3 cellular contexts compared by ENCODE assay signal in the genomic region with DNA sequence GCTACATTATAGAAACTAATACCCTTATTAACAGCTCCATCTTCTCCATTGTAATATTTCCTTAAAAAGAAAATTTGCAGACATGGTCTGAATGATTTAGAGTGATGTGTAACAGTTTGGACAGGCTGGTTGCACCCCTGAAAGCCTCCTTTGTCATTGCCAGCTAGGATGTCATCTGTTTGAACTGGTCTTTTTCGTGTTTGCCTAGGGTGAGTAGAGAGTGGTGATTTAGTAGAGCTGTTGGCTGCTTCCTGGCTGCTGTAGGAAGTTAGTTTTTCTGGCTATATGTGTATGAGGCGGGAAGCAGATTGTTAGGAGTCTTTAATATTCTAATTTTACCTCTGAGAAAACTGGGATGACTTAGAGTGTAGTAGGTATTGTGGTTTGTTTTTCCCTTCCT.
TF ChIP-seq lines count a peak whose summit lies in the region.

No MANE protein-coding gene starts in this region.

TF ChIP-seq in GM23338, 12 proteins besides CTCF, POLR2A, EP300 and RAD21 (continues in another document):
- TF ChIP-seq CREB1 (CRISPR knock-in tag; IDR thresholded peaks at IDR 0.05; ENCODE audit: low read depth) (no peak), JUNB (IDR thresholded peaks at IDR 0.05; ENCODE audit: unreplicated experiment) (no peak), STAT1 (IDR thresholded peaks at IDR 0.05; ENCODE audit: unreplicated experiment) (no peak), ZNF331 (CRISPR knock-in tag; IDR thresholded peaks at IDR 0.05; ENCODE audit: low read depth) (no peak), POLR2AphosphoS5 (IDR thresholded peaks at IDR 0.05; ENCODE audit: low read depth) (no peak)
- TF ChIP-seq, protein P1, sequence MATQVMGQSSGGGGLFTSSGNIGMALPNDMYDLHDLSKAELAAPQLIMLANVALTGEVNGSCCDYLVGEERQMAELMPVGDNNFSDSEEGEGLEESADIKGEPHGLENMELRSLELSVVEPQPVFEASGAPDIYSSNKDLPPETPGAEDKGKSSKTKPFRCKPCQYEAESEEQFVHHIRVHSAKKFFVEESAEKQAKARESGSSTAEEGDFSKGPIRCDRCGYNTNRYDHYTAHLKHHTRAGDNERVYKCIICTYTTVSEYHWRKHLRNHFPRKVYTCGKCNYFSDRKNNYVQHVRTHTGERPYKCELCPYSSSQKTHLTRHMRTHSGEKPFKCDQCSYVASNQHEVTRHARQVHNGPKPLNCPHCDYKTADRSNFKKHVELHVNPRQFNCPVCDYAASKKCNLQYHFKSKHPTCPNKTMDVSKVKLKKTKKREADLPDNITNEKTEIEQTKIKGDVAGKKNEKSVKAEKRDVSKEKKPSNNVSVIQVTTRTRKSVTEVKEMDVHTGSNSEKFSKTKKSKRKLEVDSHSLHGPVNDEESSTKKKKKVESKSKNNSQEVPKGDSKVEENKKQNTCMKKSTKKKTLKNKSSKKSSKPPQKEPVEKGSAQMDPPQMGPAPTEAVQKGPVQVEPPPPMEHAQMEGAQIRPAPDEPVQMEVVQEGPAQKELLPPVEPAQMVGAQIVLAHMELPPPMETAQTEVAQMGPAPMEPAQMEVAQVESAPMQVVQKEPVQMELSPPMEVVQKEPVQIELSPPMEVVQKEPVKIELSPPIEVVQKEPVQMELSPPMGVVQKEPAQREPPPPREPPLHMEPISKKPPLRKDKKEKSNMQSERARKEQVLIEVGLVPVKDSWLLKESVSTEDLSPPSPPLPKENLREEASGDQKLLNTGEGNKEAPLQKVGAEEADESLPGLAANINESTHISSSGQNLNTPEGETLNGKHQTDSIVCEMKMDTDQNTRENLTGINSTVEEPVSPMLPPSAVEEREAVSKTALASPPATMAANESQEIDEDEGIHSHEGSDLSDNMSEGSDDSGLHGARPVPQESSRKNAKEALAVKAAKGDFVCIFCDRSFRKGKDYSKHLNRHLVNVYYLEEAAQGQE (IDR thresholded peaks at IDR 0.05; ENCODE audit: unreplicated experiment), result no peak

TF ChIP-seq in K562, 482 proteins besides CTCF, POLR2A, EP300 and RAD21:
- TF ChIP-seq TSC22D4 (tag; IDR thresholded peaks at IDR 0.05) (no peak), ZBTB8A (IDR thresholded peaks at IDR 0.05; ENCODE audit: partially characterized antibody) (no peak), ZSCAN32 (CRISPR knock-in tag; IDR thresholded peaks at IDR 0.05) (no peak), MCM7 (IDR thresholded peaks at IDR 0.05) (no peak), LEF1 (IDR thresholded peaks at IDR 0.05) (no peak), EZH2 (IDR thresholded peaks at IDR 0.05; ENCODE audit: borderline replicate concordance, low read depth, low read length) (no peak), SUPT5H (IDR thresholded peaks at IDR 0.05) (no peak), ERF (CRISPR knock-in tag; IDR thresholded peaks at IDR 0.05) (no peak), FOXK2 (conservative IDR thresholded peaks at IDR 0.05 in 1 of 2, IDR thresholded peaks at IDR 0.05 in 1 of 2; ENCODE audit: low read depth in 2 of 2) (no peak), PHF20 (IDR thresholded peaks at IDR 0.05; ENCODE audit: partially characterized antibody) (no peak), SREBF1 (IDR thresholded peaks at IDR 0.05; ENCODE audit: borderline replicate concordance, low read depth, low read length) (no peak), ZNF551 (CRISPR knock-in tag; IDR thresholded peaks at IDR 0.05) (no peak), KHSRP (IDR thresholded peaks at IDR 0.05) (no peak), KLF10 (CRISPR knock-in tag; IDR thresholded peaks at IDR 0.05) (no peak), CHD2 (IDR thresholded peaks at IDR 0.05; ENCODE audit: low read depth, low read length) (no peak)
- TF ChIP-seq, protein P2, sequence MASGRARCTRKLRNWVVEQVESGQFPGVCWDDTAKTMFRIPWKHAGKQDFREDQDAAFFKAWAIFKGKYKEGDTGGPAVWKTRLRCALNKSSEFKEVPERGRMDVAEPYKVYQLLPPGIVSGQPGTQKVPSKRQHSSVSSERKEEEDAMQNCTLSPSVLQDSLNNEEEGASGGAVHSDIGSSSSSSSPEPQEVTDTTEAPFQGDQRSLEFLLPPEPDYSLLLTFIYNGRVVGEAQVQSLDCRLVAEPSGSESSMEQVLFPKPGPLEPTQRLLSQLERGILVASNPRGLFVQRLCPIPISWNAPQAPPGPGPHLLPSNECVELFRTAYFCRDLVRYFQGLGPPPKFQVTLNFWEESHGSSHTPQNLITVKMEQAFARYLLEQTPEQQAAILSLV (tag; IDR thresholded peaks at IDR 0.05), result no peak
- TF ChIP-seq, protein P3, sequence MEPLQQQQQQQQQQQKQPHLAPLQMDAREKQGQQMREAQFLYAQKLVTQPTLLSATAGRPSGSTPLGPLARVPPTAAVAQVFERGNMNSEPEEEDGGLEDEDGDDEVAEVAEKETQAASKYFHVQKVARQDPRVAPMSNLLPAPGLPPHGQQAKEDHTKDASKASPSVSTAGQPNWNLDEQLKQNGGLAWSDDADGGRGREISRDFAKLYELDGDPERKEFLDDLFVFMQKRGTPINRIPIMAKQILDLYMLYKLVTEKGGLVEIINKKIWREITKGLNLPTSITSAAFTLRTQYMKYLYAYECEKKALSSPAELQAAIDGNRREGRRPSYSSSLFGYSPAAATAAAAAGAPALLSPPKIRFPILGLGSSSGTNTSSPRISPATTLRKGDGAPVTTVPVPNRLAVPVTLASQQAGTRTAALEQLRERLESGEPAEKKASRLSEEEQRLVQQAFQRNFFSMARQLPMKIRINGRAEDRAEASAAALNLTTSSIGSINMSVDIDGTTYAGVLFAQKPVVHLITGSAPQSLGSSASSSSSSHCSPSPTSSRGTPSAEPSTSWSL (CRISPR knock-in tag; IDR thresholded peaks at IDR 0.05; ENCODE audit: borderline replicate concordance), result no peak
- TF ChIP-seq, protein P4, sequence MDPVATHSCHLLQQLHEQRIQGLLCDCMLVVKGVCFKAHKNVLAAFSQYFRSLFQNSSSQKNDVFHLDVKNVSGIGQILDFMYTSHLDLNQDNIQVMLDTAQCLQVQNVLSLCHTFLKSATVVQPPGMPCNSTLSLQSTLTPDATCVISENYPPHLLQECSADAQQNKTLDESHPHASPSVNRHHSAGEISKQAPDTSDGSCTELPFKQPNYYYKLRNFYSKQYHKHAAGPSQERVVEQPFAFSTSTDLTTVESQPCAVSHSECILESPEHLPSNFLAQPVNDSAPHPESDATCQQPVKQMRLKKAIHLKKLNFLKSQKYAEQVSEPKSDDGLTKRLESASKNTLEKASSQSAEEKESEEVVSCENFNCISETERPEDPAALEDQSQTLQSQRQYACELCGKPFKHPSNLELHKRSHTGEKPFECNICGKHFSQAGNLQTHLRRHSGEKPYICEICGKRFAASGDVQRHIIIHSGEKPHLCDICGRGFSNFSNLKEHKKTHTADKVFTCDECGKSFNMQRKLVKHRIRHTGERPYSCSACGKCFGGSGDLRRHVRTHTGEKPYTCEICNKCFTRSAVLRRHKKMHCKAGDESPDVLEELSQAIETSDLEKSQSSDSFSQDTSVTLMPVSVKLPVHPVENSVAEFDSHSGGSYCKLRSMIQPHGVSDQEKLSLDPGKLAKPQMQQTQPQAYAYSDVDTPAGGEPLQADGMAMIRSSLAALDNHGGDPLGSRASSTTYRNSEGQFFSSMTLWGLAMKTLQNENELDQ (CRISPR knock-in tag; IDR thresholded peaks at IDR 0.05; ENCODE audit: borderline replicate concordance), result no peak
- TF ChIP-seq, protein P5, sequence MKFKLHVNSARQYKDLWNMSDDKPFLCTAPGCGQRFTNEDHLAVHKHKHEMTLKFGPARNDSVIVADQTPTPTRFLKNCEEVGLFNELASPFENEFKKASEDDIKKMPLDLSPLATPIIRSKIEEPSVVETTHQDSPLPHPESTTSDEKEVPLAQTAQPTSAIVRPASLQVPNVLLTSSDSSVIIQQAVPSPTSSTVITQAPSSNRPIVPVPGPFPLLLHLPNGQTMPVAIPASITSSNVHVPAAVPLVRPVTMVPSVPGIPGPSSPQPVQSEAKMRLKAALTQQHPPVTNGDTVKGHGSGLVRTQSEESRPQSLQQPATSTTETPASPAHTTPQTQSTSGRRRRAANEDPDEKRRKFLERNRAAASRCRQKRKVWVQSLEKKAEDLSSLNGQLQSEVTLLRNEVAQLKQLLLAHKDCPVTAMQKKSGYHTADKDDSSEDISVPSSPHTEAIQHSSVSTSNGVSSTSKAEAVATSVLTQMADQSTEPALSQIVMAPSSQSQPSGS (CRISPR knock-in tag; IDR thresholded peaks at IDR 0.05), result no peak

TF ChIP-seq in HepG2, 621 proteins besides CTCF, POLR2A, EP300 and RAD21 (continues in another document):
- TF ChIP-seq ZNF292 (CRISPR knock-in tag; IDR thresholded peaks at IDR 0.05; ENCODE audit: borderline replicate concordance, low read depth) (peak; percentile 50; the same call in 1 of the 2 replicates), TBP (CRISPR knock-in tag; IDR thresholded peaks at IDR 0.05) (no peak), ZNF879 (CRISPR knock-in tag; IDR thresholded peaks at IDR 0.05) (no peak), ELF1 (CRISPR knock-in tag; IDR thresholded peaks at IDR 0.05) (peak; percentile 37; the same call in 1 of the 2 replicates), ZMYM4 (CRISPR knock-in tag; IDR thresholded peaks at IDR 0.05) (no peak), ZNF83 (CRISPR knock-in tag; IDR thresholded peaks at IDR 0.05; ENCODE audit: borderline replicate concordance) (no peak), JUN (CRISPR knock-in tag; IDR thresholded peaks at IDR 0.05) (no peak), ZNF343 (CRISPR knock-in tag; IDR thresholded peaks at IDR 0.05) (no peak), ZNF326 (CRISPR knock-in tag; IDR thresholded peaks at IDR 0.05; ENCODE audit: borderline replicate concordance) (no peak)
- TF ChIP-seq, protein P6, sequence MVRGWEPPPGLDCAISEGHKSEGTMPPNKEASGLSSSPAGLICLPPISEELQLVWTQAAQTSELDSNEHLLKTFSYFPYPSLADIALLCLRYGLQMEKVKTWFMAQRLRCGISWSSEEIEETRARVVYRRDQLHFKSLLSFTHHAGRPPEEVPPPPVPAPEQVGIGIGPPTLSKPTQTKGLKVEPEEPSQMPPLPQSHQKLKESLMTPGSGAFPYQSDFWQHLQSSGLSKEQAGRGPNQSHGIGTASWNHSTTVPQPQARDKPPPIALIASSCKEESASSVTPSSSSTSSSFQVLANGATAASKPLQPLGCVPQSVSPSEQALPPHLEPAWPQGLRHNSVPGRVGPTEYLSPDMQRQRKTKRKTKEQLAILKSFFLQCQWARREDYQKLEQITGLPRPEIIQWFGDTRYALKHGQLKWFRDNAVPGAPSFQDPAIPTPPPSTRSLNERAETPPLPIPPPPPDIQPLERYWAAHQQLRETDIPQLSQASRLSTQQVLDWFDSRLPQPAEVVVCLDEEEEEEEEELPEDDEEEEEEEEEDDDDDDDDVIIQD (CRISPR knock-in tag; IDR thresholded peaks at IDR 0.05; ENCODE audit: low read depth), result peak; percentile 61
- TF ChIP-seq, protein P4 (CRISPR knock-in tag; IDR thresholded peaks at IDR 0.05; ENCODE audit: borderline replicate concordance), result no peak
- TF ChIP-seq, protein P7, sequence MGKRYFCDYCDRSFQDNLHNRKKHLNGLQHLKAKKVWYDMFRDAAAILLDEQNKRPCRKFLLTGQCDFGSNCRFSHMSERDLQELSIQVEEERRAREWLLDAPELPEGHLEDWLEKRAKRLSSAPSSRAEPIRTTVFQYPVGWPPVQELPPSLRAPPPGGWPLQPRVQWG (CRISPR knock-in tag; IDR thresholded peaks at IDR 0.05; ENCODE audit: borderline replicate concordance, low read depth), result no peak
